16 cellular contexts compared by ENCODE assay signal in genomic region chr13:93819331-93819730, GRCh38.
A peak's percentile ranks its signal among the peaks of the same experiment; 100 is the strongest.
DNase-seq lines count a peak whose midpoint lies in the region; ATAC-seq and TF ChIP-seq lines count a peak whose summit lies in the region.
"Had no signal": no experiment of that assay in that cellular context is flagged by ENCODE, and none has a peak within 500 bp of the region (broad histone marks: within the 10 kb centered on the region; RNA-seq: fewer than 3 reads in every experiment).

No MANE protein-coding gene starts in this region.

- H3K4me2 ChIP-seq in GM23338 (no peak overlapping the region), SK-N-SH (no peak overlapping the region)
- H3K4me2 ChIP-seq: BLaER1 treated with 17β-estradiol and CSF1 and Interleukin-3, amounts not matched to agents 10 nM and 100 nM had no signal

- no peaks in the 10 kb centered on the region for H3K79me2 ChIP-seq in GM23338 (replicated peaks; ENCODE audit: insufficient read depth)
- H3K79me2 ChIP-seq in SK-N-SH (ENCODE audit: insufficient read depth), result no peaks in the 10 kb centered on the region

- no peak overlapping the region for H3K9ac ChIP-seq in SK-N-SH
- no peak overlapping the region for H3K9ac ChIP-seq in endodermal cell (ENCODE audit: extremely low read depth, low read length, poor library complexity, severe bottlenecking)
- H3K9ac ChIP-seq: BLaER1 treated with 17β-estradiol and CSF1 and Interleukin-3, amounts not matched to agents 10 nM and 100 nM had no signal

- peak in 1 of 2 experiments; percentile 81; a peak in 2 of 4 replicates for TF ChIP-seq EP300 in SK-N-SH (IDR thresholded peaks at IDR 0.05; ENCODE audit: borderline replicate concordance in 1 of 2, low read depth in 1 of 2, low read length in 1 of 2)

- CTCF ChIA-PET in SK-N-SH (lab: Yijun Ruan, JAX), result no interaction called here

- H4K20me1 ChIP-seq in GM23338 (replicated peaks; ENCODE audit: insufficient read depth), result no peaks in the 10 kb centered on the region
- no peaks in the 10 kb centered on the region for H4K20me1 ChIP-seq in SK-N-SH (ENCODE audit: insufficient read depth)
- H4K20me1 ChIP-seq: BLaER1 treated with 17β-estradiol and CSF1 and Interleukin-3, amounts not matched to agents 10 nM and 100 nM had no signal

- H3K36me3 Mint-ChIP-seq in GM23338 (ENCODE audit: low read depth) (no peaks in the 10 kb centered on the region), mesothelial cell of epicardium (no peaks in the 10 kb centered on the region), endodermal cell (ENCODE audit: low read depth) (no peaks in the 10 kb centered on the region)
- H3K36me3 Mint-ChIP-seq: CD8-positive, alpha-beta T cell had no signal

- H3K4me1 Mint-ChIP-seq in GM23338 (peaks cover 18% of the 10 kb centered on the region), mesothelial cell of epicardium (peaks cover 19% of the 10 kb centered on the region), endodermal cell (peaks cover 13% of the 10 kb centered on the region)

- ATAC-seq in GM23338 (no peak), HG03571 (IDR thresholded peaks at IDR 0.05; ENCODE audit: unreplicated experiment) (no peak)
- ATAC-seq: CD8-positive, alpha-beta T cell had no signal

- peak; percentile 23; the same call in 1 of the 2 replicates for TF ChIP-seq RAD21 in SK-N-SH (IDR thresholded peaks at IDR 0.05; ENCODE audit: low read length)

- H3K9me3 Mint-ChIP-seq in GM23338 (no peaks in the 10 kb centered on the region), mesothelial cell of epicardium (no peaks in the 10 kb centered on the region), endodermal cell (no peaks in the 10 kb centered on the region)
- H3K9me3 Mint-ChIP-seq: CD4-positive, alpha-beta T cell; CD8-positive, alpha-beta T cell had no signal

- H3K9me2 ChIP-seq in GM23338 (ENCODE audit: insufficient read depth) (no peaks in the 10 kb centered on the region), SK-N-SH (no peaks in the 10 kb centered on the region)

- H3K9me3 ChIP-seq in SK-N-SH (no peaks in the 10 kb centered on the region), endodermal cell (ENCODE audit: control insufficient read depth, low read length) (no peaks in the 10 kb centered on the region)
- H3K9me3 ChIP-seq: BLaER1 treated with 17β-estradiol and CSF1 and Interleukin-3, amounts not matched to agents 10 nM and 100 nM; Caco-2 had no signal

- no peak overlapping the region for H3K4me3 ChIP-seq in GM23338
- no peak overlapping the region for H3K4me3 ChIP-seq in SK-N-SH (ENCODE audit: low read depth in 2 of 2, low read length in 1 of 2)
- H3K4me3 ChIP-seq in endodermal cell (ENCODE audit: low read length), result no peak overlapping the region
- H3K4me3 ChIP-seq: BLaER1 treated with 17β-estradiol and CSF1 and Interleukin-3, amounts not matched to agents 10 nM and 100 nM had no signal

- POLR2A ChIA-PET in SK-N-SH (lab: Yijun Ruan, JAX), result no interaction called here

- peak overlapping the region; percentile 20; the same call in 1 of the 2 replicates for H3K27ac ChIP-seq in GM23338 (ENCODE audit: low read depth)
- H3K27ac ChIP-seq in SK-N-SH (ENCODE audit: low read depth in 2 of 2, low read length in 1 of 2), result peak overlapping the region in 1 of 2 experiments; percentile 91; a peak in 2 of 4 replicates
- H3K27ac ChIP-seq in endodermal cell (ENCODE audit: low read depth, low read length), result no peak overlapping the region
- H3K27ac ChIP-seq: BLaER1 treated with 17β-estradiol and CSF1 and Interleukin-3, amounts not matched to agents 10 nM and 100 nM; C4-2B had no signal

- TF ChIP-seq CTCF in GM23338 (conservative IDR thresholded peaks at IDR 0.05; ENCODE audit: low read depth in 2 of 2) (no peak), SK-N-SH (IDR thresholded peaks at IDR 0.05) (no peak), mesothelial cell of epicardium (IDR thresholded peaks at IDR 0.05; ENCODE audit: unreplicated experiment) (no peak), endodermal cell (conservative IDR thresholded peaks at IDR 0.05) (no peak)

- H3K27me3 Mint-ChIP-seq in GM23338 (ENCODE audit: insufficient read depth, low read depth, poor library complexity) (no peaks in the 10 kb centered on the region), mesothelial cell of epicardium (ENCODE audit: low read depth) (no peaks in the 10 kb centered on the region), endodermal cell (ENCODE audit: insufficient read depth) (no peaks in the 10 kb centered on the region)
- H3K27me3 Mint-ChIP-seq: CD4-positive, alpha-beta T cell had no signal

- H3F3A ChIP-seq in GM23338 (replicated peaks; ENCODE audit: low read depth) (no peaks in the 10 kb centered on the region), SK-N-SH (replicated peaks; ENCODE audit: insufficient read depth) (no peaks in the 10 kb centered on the region)

- H3K36me3 ChIP-seq in GM23338 (ENCODE audit: insufficient read depth), result no peaks in the 10 kb centered on the region
- no peaks in the 10 kb centered on the region for H3K36me3 ChIP-seq in SK-N-SH (replicated peaks in 1 of 2; ENCODE audit: control insufficient read depth in 1 of 2, insufficient read depth in 2 of 2, low read length in 1 of 2)
- peaks cover 5% of the 10 kb centered on the region for H3K36me3 ChIP-seq in endodermal cell (ENCODE audit: control insufficient read depth, insufficient read depth, low read length)
- H3K36me3 ChIP-seq: BLaER1 treated with 17β-estradiol and CSF1 and Interleukin-3, amounts not matched to agents 10 nM and 100 nM had no signal

- H3K27ac Mint-ChIP-seq in GM23338, result no peak overlapping the region
- H3K27ac Mint-ChIP-seq in mesothelial cell of epicardium, result peak overlapping the region; percentile 50
- no peak overlapping the region for H3K27ac Mint-ChIP-seq in endodermal cell
- H3K27ac Mint-ChIP-seq: CD4-positive, alpha-beta T cell; CD8-positive, alpha-beta T cell had no signal

- 73% methylated on average over 3 of the region's 3 CpGs for WGBS in SK-N-SH (ENCODE audit: low lambda C conversion rate)
- 82 to 96% methylated on average over 2 to 3 of the region's 3 CpGs for WGBS in endodermal cell (ENCODE audit: insufficient coverage in 1 of 2, insufficient read length in 1 of 2), 2 experiments

- H2AFZ ChIP-seq in GM23338, result no peak overlapping the region
- H2AFZ ChIP-seq in SK-N-SH (ENCODE audit: low read depth), result no peak overlapping the region

- H3K4me1 ChIP-seq in GM23338 (ENCODE audit: insufficient read depth) (0 out of 2 replicates have a peak, but pooled peaks cover 6% of the 10 kb centered on the region), SK-N-SH (ENCODE audit: control insufficient read depth in 1 of 2, insufficient read depth in 2 of 2, low read depth in 1 of 2, low read length in 1 of 2) (peaks cover 0 to 6% of the 10 kb centered on the region in 2 experiments; a peak in 2 of 4 replicates), endodermal cell (ENCODE audit: control insufficient read depth, insufficient read depth, low read length) (peaks cover 8% of the 10 kb centered on the region)
- H3K4me1 ChIP-seq: BLaER1 treated with 17β-estradiol and CSF1 and Interleukin-3, amounts not matched to agents 10 nM and 100 nM; Caco-2 had no signal

- no peak for DNase-seq in GM23338 (ENCODE audit: low spot score)
- DNase-seq in SK-N-SH, result peak; percentile 51
- no peak for DNase-seq in mesothelial cell of epicardium (ENCODE audit: low spot score in 2 of 2, unreplicated experiment in 2 of 2)
- no peak for DNase-seq in endodermal cell
- DNase-seq in nucleus accumbens (lab: John Stamatoyannopoulos, UW), result no peak
- DNase-seq: 8988T; ACHN; Caco-2; Calu3; CD4-positive, alpha-beta T cell; CD8-positive, alpha-beta T cell; DMS79 treated with DMSO at 0.1 percent for 48 hours; GF-D8 had no signal

- H3K27me3 ChIP-seq in GM23338 (ENCODE audit: insufficient read depth), result no peaks in the 10 kb centered on the region
- no peaks in the 10 kb centered on the region for H3K27me3 ChIP-seq in SK-N-SH (ENCODE audit: insufficient read depth)
- H3K27me3 ChIP-seq in endodermal cell (ENCODE audit: control insufficient read depth, insufficient read depth, low read length, poor library complexity, severe bottlenecking), result no peaks in the 10 kb centered on the region
- H3K27me3 ChIP-seq: BLaER1 treated with 17β-estradiol and CSF1 and Interleukin-3, amounts not matched to agents 10 nM and 100 nM had no signal

- H3K4me3 Mint-ChIP-seq in GM23338 (no peak overlapping the region), mesothelial cell of epicardium (no peak overlapping the region), endodermal cell (no peak overlapping the region)
- H3K4me3 Mint-ChIP-seq: CD4-positive, alpha-beta T cell; CD8-positive, alpha-beta T cell had no signal

TF ChIP-seq in GM23338, 12 proteins besides CTCF, POLR2A, EP300 and RAD21:
- TF ChIP-seq EZH2phosphoT487 (IDR thresholded peaks at IDR 0.05; ENCODE audit: unreplicated experiment) (no peak), NANOG (IDR thresholded peaks at IDR 0.05; ENCODE audit: borderline replicate concordance) (no peak)

TF ChIP-seq in SK-N-SH, 30 proteins besides CTCF, POLR2A, EP300 and RAD21:
- no peak for TF ChIP-seq RFX5 (IDR thresholded peaks at IDR 0.05; ENCODE audit: low read length)
- TF ChIP-seq SIN3A (IDR thresholded peaks at IDR 0.05; ENCODE audit: borderline replicate concordance, low read depth, low read length), result no peak
- no peak for TF ChIP-seq TEAD4 (IDR thresholded peaks at IDR 0.05; ENCODE audit: borderline replicate concordance, insufficient read depth)
- 0 out of 2 replicates have a peak, but pooled peaks have one; percentile 27 for TF ChIP-seq GATA2 (CRISPR knock-in tag; IDR thresholded peaks at IDR 0.05)
- TF ChIP-seq RCOR1 (IDR thresholded peaks at IDR 0.05; ENCODE audit: low read length), result peak; percentile 46; the same call in 1 of the 2 replicates
- TF ChIP-seq MEF2A (IDR thresholded peaks at IDR 0.05; ENCODE audit: borderline replicate concordance, low read depth), result no peak
- no peak for TF ChIP-seq TCF12 (IDR thresholded peaks at IDR 0.05)
- TF ChIP-seq, protein P1, sequence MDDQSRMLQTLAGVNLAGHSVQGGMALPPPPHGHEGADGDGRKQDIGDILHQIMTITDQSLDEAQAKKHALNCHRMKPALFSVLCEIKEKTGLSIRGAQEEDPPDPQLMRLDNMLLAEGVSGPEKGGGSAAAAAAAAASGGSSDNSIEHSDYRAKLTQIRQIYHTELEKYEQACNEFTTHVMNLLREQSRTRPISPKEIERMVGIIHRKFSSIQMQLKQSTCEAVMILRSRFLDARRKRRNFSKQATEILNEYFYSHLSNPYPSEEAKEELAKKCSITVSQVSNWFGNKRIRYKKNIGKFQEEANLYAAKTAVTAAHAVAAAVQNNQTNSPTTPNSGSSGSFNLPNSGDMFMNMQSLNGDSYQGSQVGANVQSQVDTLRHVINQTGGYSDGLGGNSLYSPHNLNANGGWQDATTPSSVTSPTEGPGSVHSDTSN (IDR thresholded peaks at IDR 0.05), result no peak
- no peak for TF ChIP-seq NRF1 (IDR thresholded peaks at IDR 0.05; ENCODE audit: low read depth, low read length)
